Comparison of ENCODE assay signal across 8 cellular contexts in genomic region chr6:35688605-35689322, GRCh38. TPM values are rescaled to one million over a fixed set of nuclear protein-coding genes. Genes with fewer than 3 reads are reported as not detected.
DNase-seq lines count a peak whose midpoint lies in the region; ATAC-seq and TF ChIP-seq lines count a peak whose summit lies in the region.

Gene FKBP5, minus strand, starts transcription at chr6:35688915. Its CDS starts 46,091 bp downstream, at chr6:35642824.

- TF ChIP-seq CTCF in LNCaP clone FGC (IDR thresholded peaks at IDR 0.05; ENCODE audit: control insufficient read depth, extremely low read depth, insufficient read depth) = no peak
- TF ChIP-seq CTCF in tibial nerve (IDR thresholded peaks at IDR 0.05) = peak in 1 of 5 experiments; percentile 45

- H3K36me3 ChIP-seq in GM23248 (ENCODE audit: low read depth) (no peaks in the 10 kb centered on the region), trophoblast cell (ENCODE audit: control insufficient read depth in 1 of 2, insufficient read depth in 2 of 2, low read length in 2 of 2) (no peaks in the 10 kb centered on the region), tibial nerve (peaks cover 0 to 13% (median 1%) of the 10 kb centered on the region in 3 donors)

- peak in 1 of 2 donors; percentile 91 for TF ChIP-seq EP300 in tibial nerve (IDR thresholded peaks at IDR 0.05)

- 7 to 25% methylated on average over 8 to 28 of the region's 80 CpGs for WGBS in GM23248 (ENCODE audit: low coverage in 1 of 2, low lambda C conversion rate in 2 of 2, missing lambda C conversion rate in 2 of 2), 2 experiments
- WGBS in trophoblast cell (ENCODE audit: extremely low coverage, insufficient coverage, insufficient read length) = no CpG with 5 or more reads among the region's 80 CpGs
- 3 to 7% methylated on average over 37 to 41 of the region's 80 CpGs for WGBS in tibial nerve, 2 donors

- H2BK120ac ChIP-seq in trophoblast cell (ENCODE audit: insufficient read depth, low read length, poor library complexity) = no peak within 1 kb of the TSS

- no peak within 1 kb of the TSS for H4K12ac ChIP-seq in trophoblast cell (ENCODE audit: low read depth, low read length)

- no peaks in the 10 kb centered on the region for H3K27me3 ChIP-seq in GM23248 (replicated peaks; ENCODE audit: insufficient read depth)
- peaks cover 5% of the 10 kb centered on the region for H3K27me3 ChIP-seq in trophoblast cell (ENCODE audit: insufficient read depth, low read length)
- no peaks in the 10 kb centered on the region for H3K27me3 ChIP-seq in tibial nerve

- H2AFZ ChIP-seq in GM23248 (peak within 1 kb of the TSS; percentile 78), trophoblast cell (ENCODE audit: insufficient read depth, low read length, poor library complexity) (peak within 1 kb of the TSS; percentile 35)

- H3K9me3 ChIP-seq in GM23248 (ENCODE audit: low read depth) (no peaks in the 10 kb centered on the region), trophoblast cell (ENCODE audit: insufficient read depth, low read depth, low read length) (peaks cover 2% of the 10 kb centered on the region), tibial nerve (peaks cover 0 to under 1% (median 0%) of the 10 kb centered on the region in 4 donors)

- H3K4me3 ChIP-seq in GM23248 (peak within 1 kb of the TSS; percentile 83), LNCaP clone FGC (ENCODE audit: low read depth, low read length) (peak within 1 kb of the TSS; percentile 70), trophoblast cell (ENCODE audit: low read depth, low read length) (peak within 1 kb of the TSS; percentile 80), tibial nerve (peak within 1 kb of the TSS; percentile 66 to 97 (median 86))

- no peak within 1 kb of the TSS for H2BK5ac ChIP-seq in trophoblast cell (ENCODE audit: low read depth, low read length, poor library complexity)

- peak; percentile 91 for ATAC-seq in Right ventricle myocardium superior (ENCODE audit: poor library complexity)

- H3K79me2 ChIP-seq in GM23248 (ENCODE audit: insufficient read depth) (peaks cover 34% of the 10 kb centered on the region), trophoblast cell (ENCODE audit: control insufficient read depth, insufficient read depth, low read length, poor library complexity) (no peaks in the 10 kb centered on the region)

- peaks cover 11% of the 10 kb centered on the region for H3K4me1 ChIP-seq in GM23248 (ENCODE audit: insufficient read depth)
- peaks cover 3 to 4% of the 10 kb centered on the region in 2 experiments for H3K4me1 ChIP-seq in trophoblast cell (ENCODE audit: control insufficient read depth in 1 of 2, insufficient read depth in 2 of 2, low read length in 2 of 2)
- H3K4me1 ChIP-seq in tibial nerve = peaks cover 0 to 49% (median 27%) of the 10 kb centered on the region in 4 donors

- no peak within 1 kb of the TSS for H3K4ac ChIP-seq in trophoblast cell (ENCODE audit: low read depth, low read length)

- H3K9me2 ChIP-seq in GM23248 (ENCODE audit: insufficient read depth) = no peaks in the 10 kb centered on the region

- in situ Hi-C loops in GM23248 (cut with MboI) = no loop called here

- H2AK5ac ChIP-seq in trophoblast cell (ENCODE audit: low read length) = no peak within 1 kb of the TSS

- H4K20me1 ChIP-seq in GM23248 (ENCODE audit: insufficient read depth) = no peaks in the 10 kb centered on the region

- intact Hi-C loops in Right ventricle myocardium superior (cut with DNase I) = loop anchor here (2.0 to 10.0 kb wide), 2 partner anchors 40 to 84 kb away; no protein-coding TSS in a partner anchor

- peak within 1 kb of the TSS; percentile 78 for H3K4me2 ChIP-seq in GM23248 (ENCODE audit: unreplicated experiment)
- H3K4me2 ChIP-seq in trophoblast cell (ENCODE audit: low read length) = peak within 1 kb of the TSS; percentile 96

- no peaks in the 10 kb centered on the region for H3K79me1 ChIP-seq in trophoblast cell (ENCODE audit: low read length)

- no peak within 1 kb of the TSS for H3K14ac ChIP-seq in trophoblast cell (ENCODE audit: low read length)

- H2BK12ac ChIP-seq in trophoblast cell (ENCODE audit: low read length) = no peak within 1 kb of the TSS

- peak within 1 kb of the TSS; percentile 24 for H3K18ac ChIP-seq in trophoblast cell (ENCODE audit: low read length)

- H3K9ac ChIP-seq in GM23248 (peak within 1 kb of the TSS; percentile 76), trophoblast cell (ENCODE audit: low read length) (no peak within 1 kb of the TSS)

- H4K8ac ChIP-seq in trophoblast cell (ENCODE audit: low read depth, low read length) = no peak within 1 kb of the TSS

- DNase-seq in ELF-1 (ENCODE audit: low read depth, low spot score) = peak; percentile 93
- peak; percentile 97 for DNase-seq in GM23248
- peak; percentile 62 for DNase-seq in LNCaP clone FGC (ENCODE audit: low read depth)
- DNase-seq in SW 1271 (lab: John Stamatoyannopoulos, UW) = peak; percentile 72 to 88
- peak; percentile 80 for DNase-seq in activated naive CD8-positive, alpha-beta T cell treated with anti-CD3 and anti-CD28 coated beads, Interleukin-2, amount 50 U/mL, for 16 hours (ENCODE audit: low read depth, low spot score)
- peak; percentile 98 for DNase-seq in Right ventricle myocardium superior
- DNase-seq in trophoblast cell = peak; percentile 59 to 74
- peak; percentile 95 to 97 for DNase-seq in tibial nerve (ENCODE audit: low spot score in 2 of 2)

- H3K23ac ChIP-seq in trophoblast cell (ENCODE audit: low read length) = no peak within 1 kb of the TSS

- 0 out of 2 replicates have a peak, but pooled peaks cover 11% of the 10 kb centered on the region for H3F3A ChIP-seq in GM23248 (ENCODE audit: insufficient read depth)

- peak; percentile 99 for TF ChIP-seq POLR2A in tibial nerve (IDR thresholded peaks at IDR 0.05)

- H3K27ac ChIP-seq in GM23248 = no peak within 1 kb of the TSS
- H3K27ac ChIP-seq in trophoblast cell (ENCODE audit: low read depth, low read length) = no peak within 1 kb of the TSS
- H3K27ac ChIP-seq in tibial nerve = peak within 1 kb of the TSS; percentile 99 to 100 (median 100)

- H4K91ac ChIP-seq in trophoblast cell (ENCODE audit: low read depth, low read length) = no peak within 1 kb of the TSS

RNA-seq across cellular contexts. Expression of gene FKBP5, which starts in this region (rescaled TPM):
- 1.9 and 3.6 TPM in 2 replicates for total RNA-seq in GM23248 (2014; rRNA removed; shearing (Covaris generic))
- polyA plus RNA-seq in GM23248 (2016; fragmentation: Nextera tagmentation; extraction: Ambion mirVana) = 6.3 and 6.9 TPM in 2 replicates
- total RNA-seq in Right ventricle myocardium superior (106 TPM), tibial nerve (100 to 1,000 TPM; 304 to 768 (median 608) TPM)
- polyA plus RNA-seq in trophoblast cell (2013) = 1.1 and 1.2 TPM in 2 replicates

Comparison
In these comparisons a context has a peak if more than half of its experiments do, and no peak if none do; other contexts are left out.
1. RNA of gene FKBP5 (total RNA-seq): 304 to 768 TPM in tibial nerve and 106 TPM in Right ventricle myocardium superior (single experiment); 1.9 to 3.6 TPM in GM23248; every median in the first group is over 10 times any median in the second.
2. H3K27ac ChIP-seq: peak in tibial nerve (4 of 4); none in GM23248 (single experiment) and trophoblast cell (single experiment).
3. Peak in every context shown above with its lines, with median percentiles within 50 percentile points of each other: DNase-seq and H3K4me3 ChIP-seq.